ENCODE assay signal across 8 cellular contexts in the genomic region with DNA sequence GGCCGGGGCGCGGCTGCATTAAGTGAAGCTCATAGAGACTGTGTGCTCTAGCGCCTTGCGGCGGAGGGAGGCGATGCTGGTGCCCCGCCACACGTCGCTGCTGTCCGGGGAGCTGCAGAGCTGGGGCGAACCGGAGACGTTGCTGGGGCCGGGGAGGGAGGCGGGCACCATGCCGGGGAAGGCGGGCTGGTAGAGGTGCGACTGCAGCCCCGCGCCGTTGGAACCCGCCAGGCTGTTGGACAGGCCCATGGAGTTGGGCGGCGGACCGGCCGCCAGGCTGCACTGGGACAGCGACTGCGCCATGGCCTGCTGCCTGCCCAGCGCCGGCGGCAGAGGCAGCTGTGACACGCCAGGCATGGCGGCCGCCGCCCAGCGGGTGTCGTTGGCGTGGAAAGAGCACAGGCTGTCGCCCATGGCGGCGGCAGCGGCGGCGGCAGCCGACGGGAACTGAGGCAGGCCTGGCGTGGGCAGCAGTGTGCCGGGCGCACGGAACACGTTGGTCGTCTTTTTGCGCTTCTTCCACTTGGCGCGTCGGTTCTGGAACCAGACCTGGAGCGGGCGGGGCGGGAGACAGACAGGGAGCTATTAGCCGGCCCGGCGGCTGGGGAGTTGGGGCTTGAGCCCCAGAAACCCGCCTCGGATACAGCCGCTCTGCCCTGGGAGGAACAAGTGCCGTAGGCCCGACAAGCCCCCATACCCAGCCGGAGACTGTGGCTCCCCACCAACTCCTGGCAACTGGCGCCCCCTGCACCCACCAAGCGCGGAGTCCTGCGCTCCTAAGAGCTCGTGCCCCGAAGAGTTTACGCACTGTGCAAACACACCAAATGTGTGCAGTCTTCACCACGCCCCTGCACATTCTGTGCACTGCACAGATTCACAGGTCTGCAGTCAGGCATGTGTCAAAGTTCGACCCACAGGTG. TPM values are rescaled to one million over a fixed set of nuclear protein-coding genes. Genes with fewer than 3 reads are reported as not detected.
A peak's percentile ranks its signal among the peaks of the same experiment; 100 is the strongest.
DNase-seq lines count a peak whose midpoint lies in the region; ATAC-seq and TF ChIP-seq lines count a peak whose summit lies in the region.

No MANE protein-coding gene starts in this region.

- DNase-seq in NCI-H1092 (lab: John Stamatoyannopoulos, UW), result peak; percentile 12
- DNase-seq in NCI-H1092 treated with DMSO at 0.1 percent for 48 hours (lab: John Stamatoyannopoulos, UW), result no peak
- DNase-seq in HS-5 (ENCODE audit: low read depth), result peak; percentile 33
- peak; percentile 23 for DNase-seq in MCF 10A (ENCODE audit: unreplicated experiment)
- DNase-seq in lower leg skin (ENCODE audit: low spot score in 2 of 2), result no peak
- peak; percentile 73 to 79 for DNase-seq in stimulated activated naive CD8-positive, alpha-beta T cell treated with anti-CD3 and anti-CD28 coated beads, Interleukin-15, amount 100 ng/mL, for 72 hours

- no peaks in the 10 kb centered on the region for H3K36me3 Mint-ChIP-seq in MCF 10A (ENCODE audit: insufficient read depth, unreplicated experiment)

- H3K4me1 Mint-ChIP-seq in MCF 10A (ENCODE audit: insufficient read depth, unreplicated experiment), result no peaks in the 10 kb centered on the region
- H3K4me1 Mint-ChIP-seq in stimulated activated naive CD8-positive, alpha-beta T cell treated with anti-CD3 and anti-CD28 coated beads, Interleukin-15, amount 100 ng/mL, for 72 hours, result peaks cover 30% of the 10 kb centered on the region

- H3K27ac Mint-ChIP-seq in MCF 10A (ENCODE audit: low read depth, unreplicated experiment), result no peak overlapping the region
- H3K27ac Mint-ChIP-seq in stimulated activated naive CD8-positive, alpha-beta T cell treated with anti-CD3 and anti-CD28 coated beads, Interleukin-15, amount 100 ng/mL, for 72 hours, result no peak overlapping the region

- intact Hi-C loops in MCF 10A (cut with micrococcal nuclease), result no loop called here
- intact Hi-C loops in lower leg skin (cut with DNase I; ENCODE audit: low total_unique reads), result no loop called here

- TF ChIP-seq CTCF in MCF 10A (IDR thresholded peaks at IDR 0.05; ENCODE audit: unreplicated experiment) (no peak), lower leg skin (IDR thresholded peaks at IDR 0.05) (no peak)

- POLR2A ChIA-PET in MCF 10A (lab: Yijun Ruan, JAX), result interaction anchor here (0.6 kb wide), 1 partner anchor 172 kb away, joined by 3 read pairs; no protein-coding TSS in a partner anchor

- CTCF ChIA-PET in MCF 10A (lab: Yijun Ruan, JAX), result no interaction called here

- 1 to 3% methylated on average over 53 to 58 of the region's 78 CpGs for WGBS in lower leg skin, 2 donors

- H3K4me3 Mint-ChIP-seq in MCF 10A (ENCODE audit: unreplicated experiment), result peak overlapping the region; percentile 70
- peak overlapping the region; percentile 84 to 88 for H3K4me3 Mint-ChIP-seq in stimulated activated naive CD8-positive, alpha-beta T cell treated with anti-CD3 and anti-CD28 coated beads, Interleukin-15, amount 100 ng/mL, for 72 hours

- peak; percentile 83 for ATAC-seq in GM21423 (IDR thresholded peaks at IDR 0.05; ENCODE audit: unreplicated experiment)
- ATAC-seq in stimulated activated naive CD8-positive, alpha-beta T cell treated with anti-CD3 and anti-CD28 coated beads, Interleukin-15, amount 100 ng/mL, for 72 hours, result peak; percentile 97

- TF ChIP-seq POLR2A in lower leg skin (IDR thresholded peaks at IDR 0.05), result no peak

- BruUV-seq in MCF 10A (replicated peaks; lab: Mats Ljungman, UMichigan), result no TSS peak

- peaks cover 46% of the 10 kb centered on the region for H3K27me3 Mint-ChIP-seq in MCF 10A (ENCODE audit: insufficient read depth, unreplicated experiment)
- H3K27me3 Mint-ChIP-seq in stimulated activated naive CD8-positive, alpha-beta T cell treated with anti-CD3 and anti-CD28 coated beads, Interleukin-15, amount 100 ng/mL, for 72 hours, result peaks cover 82% of the 10 kb centered on the region

- peak overlapping the region; percentile 18 for H3K4me3 ChIP-seq in lower leg skin (ENCODE audit: low read depth, poor library complexity, severe bottlenecking)

- H3K9me3 Mint-ChIP-seq in MCF 10A (ENCODE audit: unreplicated experiment), result no peaks in the 10 kb centered on the region
- peaks cover 0 to 8% of the 10 kb centered on the region in 2 donors for H3K9me3 Mint-ChIP-seq in stimulated activated naive CD8-positive, alpha-beta T cell treated with anti-CD3 and anti-CD28 coated beads, Interleukin-15, amount 100 ng/mL, for 72 hours

TF ChIP-seq in PFSK-1, 5 proteins besides CTCF, POLR2A, EP300 and RAD21:
- TF ChIP-seq SIN3A (IDR thresholded peaks at IDR 0.05; ENCODE audit: borderline replicate concordance, insufficient read depth, low read length) (no peak), TAF1 (IDR thresholded peaks at IDR 0.05; ENCODE audit: borderline replicate concordance, insufficient read depth, low read length) (no peak), FOXP2 (optimal IDR thresholded peaks at IDR 0.05; ENCODE audit: borderline replicate concordance, extremely low read depth, extremely low read length, insufficient read depth) (peak; percentile 51), POLR2AphosphoS5 (IDR thresholded peaks at IDR 0.05; ENCODE audit: low read depth, low read length) (no peak)
- TF ChIP-seq, protein P1, sequence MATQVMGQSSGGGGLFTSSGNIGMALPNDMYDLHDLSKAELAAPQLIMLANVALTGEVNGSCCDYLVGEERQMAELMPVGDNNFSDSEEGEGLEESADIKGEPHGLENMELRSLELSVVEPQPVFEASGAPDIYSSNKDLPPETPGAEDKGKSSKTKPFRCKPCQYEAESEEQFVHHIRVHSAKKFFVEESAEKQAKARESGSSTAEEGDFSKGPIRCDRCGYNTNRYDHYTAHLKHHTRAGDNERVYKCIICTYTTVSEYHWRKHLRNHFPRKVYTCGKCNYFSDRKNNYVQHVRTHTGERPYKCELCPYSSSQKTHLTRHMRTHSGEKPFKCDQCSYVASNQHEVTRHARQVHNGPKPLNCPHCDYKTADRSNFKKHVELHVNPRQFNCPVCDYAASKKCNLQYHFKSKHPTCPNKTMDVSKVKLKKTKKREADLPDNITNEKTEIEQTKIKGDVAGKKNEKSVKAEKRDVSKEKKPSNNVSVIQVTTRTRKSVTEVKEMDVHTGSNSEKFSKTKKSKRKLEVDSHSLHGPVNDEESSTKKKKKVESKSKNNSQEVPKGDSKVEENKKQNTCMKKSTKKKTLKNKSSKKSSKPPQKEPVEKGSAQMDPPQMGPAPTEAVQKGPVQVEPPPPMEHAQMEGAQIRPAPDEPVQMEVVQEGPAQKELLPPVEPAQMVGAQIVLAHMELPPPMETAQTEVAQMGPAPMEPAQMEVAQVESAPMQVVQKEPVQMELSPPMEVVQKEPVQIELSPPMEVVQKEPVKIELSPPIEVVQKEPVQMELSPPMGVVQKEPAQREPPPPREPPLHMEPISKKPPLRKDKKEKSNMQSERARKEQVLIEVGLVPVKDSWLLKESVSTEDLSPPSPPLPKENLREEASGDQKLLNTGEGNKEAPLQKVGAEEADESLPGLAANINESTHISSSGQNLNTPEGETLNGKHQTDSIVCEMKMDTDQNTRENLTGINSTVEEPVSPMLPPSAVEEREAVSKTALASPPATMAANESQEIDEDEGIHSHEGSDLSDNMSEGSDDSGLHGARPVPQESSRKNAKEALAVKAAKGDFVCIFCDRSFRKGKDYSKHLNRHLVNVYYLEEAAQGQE (IDR thresholded peaks at IDR 0.05; ENCODE audit: insufficient read depth in 1 of 2, low read depth in 2 of 2, low read length in 2 of 2), result 0 out of 4 replicates have a peak, but pooled peaks of 1 of the 2 experiments have one; percentile 30

RNA-seq across cellular contexts. Expression of a gene that starts 8.0 kb away (rescaled TPM):
- polyA plus RNA-seq in PFSK-1 (2012; ENCODE audit: insufficient read length, low read depth), result not detected
- total RNA-seq in MCF 10A (2022) (not detected in 2 replicates), lower leg skin (not detected)

Comparison
In these comparisons a context has a peak if more than half of its experiments do, and no peak if none do; other contexts are left out.
1. DNase-seq: peak in NCI-H1092 (single experiment), HS-5 (single experiment), MCF 10A (single experiment) and stimulated activated naive CD8-positive, alpha-beta T cell treated with anti-CD3 and anti-CD28 coated beads, Interleukin-15, amount 100 ng/mL, for 72 hours (2 of 2); none in NCI-H1092 treated with DMSO at 0.1 percent for 48 hours (single experiment) and lower leg skin (0 of 2).